ENCODE assay signal across 9 cellular contexts in the genomic region with DNA sequence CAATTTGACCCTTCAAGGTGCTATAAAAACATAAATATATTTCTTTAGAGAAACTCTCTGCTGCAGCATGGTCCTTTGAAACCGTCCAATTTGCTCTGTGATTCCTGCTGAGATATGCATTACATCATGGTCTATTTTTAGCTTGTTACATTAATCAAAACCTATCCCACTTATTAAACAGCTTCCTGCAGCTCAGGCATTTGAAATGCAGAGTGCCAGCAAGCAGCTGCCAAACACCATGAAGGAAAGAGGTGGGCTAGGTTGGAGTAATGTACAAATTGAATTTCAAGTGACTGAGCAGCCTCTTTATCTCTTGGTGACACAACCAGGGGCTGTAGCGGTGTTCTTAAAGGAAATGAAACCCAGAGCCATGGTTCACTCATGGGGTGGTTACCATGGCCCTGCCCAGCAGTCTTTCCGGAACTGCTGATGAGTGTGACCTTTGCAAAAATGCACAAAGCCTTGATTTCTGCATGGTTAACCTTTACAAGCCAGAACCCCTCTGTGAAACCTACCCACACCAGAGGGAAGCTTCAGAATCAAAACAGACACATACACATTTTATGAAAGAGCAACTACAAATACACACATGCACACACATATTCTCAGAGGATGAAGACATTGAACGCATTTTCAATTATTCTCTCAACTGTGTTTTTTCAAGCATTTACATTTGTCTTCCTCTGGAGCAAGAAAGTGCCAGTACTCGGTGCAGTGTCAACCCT.
DNase-seq lines count a peak whose midpoint lies in the region; ATAC-seq and TF ChIP-seq lines count a peak whose summit lies in the region.
"Had no signal": no experiment of that assay in that cellular context is flagged by ENCODE, and none has a peak within 500 bp of the region (broad histone marks: within the 10 kb centered on the region; RNA-seq: fewer than 3 reads in every experiment).

No MANE protein-coding gene starts in this region.

- H3K4me2 ChIP-seq in Karpas-422 (ENCODE audit: low read depth, low read length, poor library complexity, severe bottlenecking), result no peak overlapping the region

- no peak overlapping the region for H3K9ac ChIP-seq in Karpas-422 (ENCODE audit: low read length)

- peaks cover 9% of the 10 kb centered on the region for H3K4me1 ChIP-seq in Karpas-422 (ENCODE audit: low read length)
- peaks cover 18% of the 10 kb centered on the region for H3K4me1 ChIP-seq in testis

- H2AFZ ChIP-seq in Karpas-422 (ENCODE audit: low read length), result no peak overlapping the region

- H4K20me1 ChIP-seq in Karpas-422 (ENCODE audit: insufficient read depth, low read depth, low read length), result no peaks in the 10 kb centered on the region

- H3K9me3 ChIP-seq in Karpas-422 (ENCODE audit: low read length) (no peaks in the 10 kb centered on the region), T-helper 17 cell (ENCODE audit: control insufficient read depth, low read length, poor library complexity, severe bottlenecking) (no peaks in the 10 kb centered on the region), testis (no peaks in the 10 kb centered on the region)

- H3K4me3 Mint-ChIP-seq in T-helper 17 cell, result no peak overlapping the region
- H3K4me3 Mint-ChIP-seq: CD8-positive, alpha-beta T cell had no signal

- no peaks in the 10 kb centered on the region for H3K4me1 Mint-ChIP-seq in T-helper 17 cell

- no peaks in the 10 kb centered on the region for H3K36me3 Mint-ChIP-seq in T-helper 17 cell (ENCODE audit: low read depth)
- H3K36me3 Mint-ChIP-seq: CD8-positive, alpha-beta T cell had no signal

- H3K36me3 ChIP-seq in Karpas-422 (ENCODE audit: insufficient read depth, low read length), result no peaks in the 10 kb centered on the region
- H3K36me3 ChIP-seq in testis (ENCODE audit: low read depth, missing control alignments), result no peaks in the 10 kb centered on the region

- intact Hi-C loops in testis (cut with DNase I; ENCODE audit: low total_unique reads), result no loop called here

- ATAC-seq in GM21737 (IDR thresholded peaks at IDR 0.05; ENCODE audit: unreplicated experiment) (peak; percentile 99), T-helper 17 cell (peak; percentile 64)
- ATAC-seq: CD8-positive, alpha-beta T cell had no signal

- H3K4me3 ChIP-seq in Karpas-422 (ENCODE audit: low read length) (no peak overlapping the region), testis (no peak overlapping the region)

- H3K27ac ChIP-seq in Karpas-422 (ENCODE audit: low read length) (no peak overlapping the region), testis (no peak overlapping the region)

- H3K27me3 ChIP-seq in Karpas-422 (ENCODE audit: low read length) (no peaks in the 10 kb centered on the region), testis (no peaks in the 10 kb centered on the region)

- DNase-seq in SIG-M5 treated with dmso at 0.1 percent for 504 hours (lab: John Stamatoyannopoulos, UW; ENCODE audit: unreplicated experiment) (peak; percentile 71), SIG-M5 (lab: John Stamatoyannopoulos, UW) (no peak), Karpas-422 (peak; percentile 45), T-helper 17 cell (no peak), medulla oblongata (ENCODE audit: extremely low spot score) (peak; percentile 58), testis (no peak), iPS-NIHi7 (ENCODE audit: extremely low spot score) (no peak)

- H3K27ac Mint-ChIP-seq in T-helper 17 cell, result no peak overlapping the region
- H3K27ac Mint-ChIP-seq: CD8-positive, alpha-beta T cell had no signal

- no peaks in the 10 kb centered on the region for H3K27me3 Mint-ChIP-seq in T-helper 17 cell

- no peaks in the 10 kb centered on the region for H3K9me2 ChIP-seq in Karpas-422 (replicated peaks; ENCODE audit: insufficient read depth, low read length)

- TF ChIP-seq CTCF in testis (IDR thresholded peaks at IDR 0.05), result no peak

- H3K79me2 ChIP-seq in Karpas-422 (ENCODE audit: low read length), result no peaks in the 10 kb centered on the region

- WGBS in testis, 2 donors, result 53 to 73% methylated on average over 5 of the region's 5 CpGs

- TF ChIP-seq POLR2A in testis (IDR thresholded peaks at IDR 0.05), result no peak

Comparison
In these comparisons a context has a peak if more than half of its experiments do, and no peak if none do; other contexts are left out.
1. DNase-seq: peak in SIG-M5 treated with dmso at 0.1 percent for 504 hours (single experiment), Karpas-422 (single experiment) and medulla oblongata (single experiment); none in SIG-M5 (single experiment), T-helper 17 cell (0 of 3), testis (single experiment) and iPS-NIHi7 (single experiment).